8 cellular contexts compared by ENCODE assay signal in genomic region chr19:12956446-12957388, GRCh38. TPM values are rescaled to one million over a fixed set of nuclear protein-coding genes. Genes with fewer than 3 reads are reported as not detected.
DNase-seq lines count a peak whose midpoint lies in the region; ATAC-seq, FAIRE-seq and TF ChIP-seq lines count a peak whose summit lies in the region.

Gene GADD45GIP1, minus strand, starts transcription at chr19:12957223. Its CDS starts 11 bp downstream, at chr19:12957212.

- H3K4me3 ChIP-seq in duodenal mucosa (ENCODE audit: low read depth in 1 of 2, low read length in 2 of 2) (peak within 1 kb of the TSS; percentile 87 to 95), lower leg skin (ENCODE audit: low read depth, poor library complexity, severe bottlenecking) (peak within 1 kb of the TSS; percentile 81)

- DNase-seq in GM12891 (ENCODE audit: insufficient read length, low spot score): peak; percentile 78
- peak; percentile 24 for DNase-seq in NCI-H748 treated with DMSO at 0.1 percent for 48 hours (lab: John Stamatoyannopoulos, UW)
- peak; percentile 87 to 89 for DNase-seq in activated CD4-positive, alpha-beta T cell treated with anti-CD3 and anti-CD28 coated beads, Interleukin-2, amount 50 U/mL, for 48 hours
- peak in 1 of 2 donors; percentile 93 for DNase-seq in lower leg skin (ENCODE audit: low spot score in 2 of 2)
- DNase-seq in stimulated activated CD4-positive, alpha-beta T cell treated with anti-CD3 and anti-CD28 coated beads, Interleukin-4, amount 100 ng/mL, for 4 hours: peak; percentile 82 to 86

- FAIRE-seq in GM12891 (lab: Jason Lieb, UNC): peak; percentile 93

- WGBS in lower leg skin, 2 donors: 1 to 4% methylated on average over 53 to 65 of the region's 84 CpGs

- peak; percentile 92 for TF ChIP-seq POLR2A in GM12891 (IDR thresholded peaks at IDR 0.05; ENCODE audit: low read depth, low read length)
- peak in 1 of 2 donors; percentile 58 for TF ChIP-seq POLR2A in lower leg skin (IDR thresholded peaks at IDR 0.05)

- H3K27me3 ChIP-seq in duodenal mucosa (ENCODE audit: control insufficient read depth in 1 of 2, insufficient read depth in 2 of 2, low read length in 2 of 2): no peaks in the 10 kb centered on the region

- peaks cover 13 to 18% of the 10 kb centered on the region in 2 donors for H3K4me1 ChIP-seq in duodenal mucosa (ENCODE audit: control insufficient read depth in 1 of 2, insufficient read depth in 2 of 2, low read length in 2 of 2)

- H3K9me3 ChIP-seq in duodenal mucosa (ENCODE audit: control insufficient read depth in 1 of 2, low read length in 2 of 2): no peaks in the 10 kb centered on the region

- peaks cover 4 to 22% of the 10 kb centered on the region in 2 donors for H3K36me3 ChIP-seq in duodenal mucosa (ENCODE audit: control insufficient read depth in 1 of 2, insufficient read depth in 2 of 2, low read length in 2 of 2)

- intact Hi-C loops in lower leg skin (cut with DNase I; ENCODE audit: low total_unique reads): no loop called here

- no peak for TF ChIP-seq CTCF in lower leg skin (IDR thresholded peaks at IDR 0.05)

- ATAC-seq in HG03045 (IDR thresholded peaks at IDR 0.05; ENCODE audit: unreplicated experiment) (peak; percentile 71), HG02610 (IDR thresholded peaks at IDR 0.05; ENCODE audit: unreplicated experiment) (no peak)

- peak within 1 kb of the TSS; percentile 79 for H3K27ac ChIP-seq in duodenal mucosa (ENCODE audit: low read depth, low read length)

- peak within 1 kb of the TSS; percentile 58 to 96 for H3K9ac ChIP-seq in duodenal mucosa (ENCODE audit: low read depth in 1 of 2, low read length in 2 of 2)

TF ChIP-seq in GM12891, 5 proteins besides CTCF, POLR2A, EP300 and RAD21:
- TF ChIP-seq SPI1 (IDR thresholded peaks at IDR 0.05; ENCODE audit: low read depth, low read length) (no peak), TAF1 (IDR thresholded peaks at IDR 0.05; ENCODE audit: low read depth, low read length) (peak; percentile 97), PAX5 (IDR thresholded peaks at IDR 0.05; ENCODE audit: insufficient read depth, low read length, severe bottlenecking) (no peak), POU2F2 (IDR thresholded peaks at IDR 0.05; ENCODE audit: low read depth, low read length) (peak; percentile 35; the same call in 1 of the 2 replicates), POLR2AphosphoS5 (IDR thresholded peaks at IDR 0.05; ENCODE audit: low read depth, low read length) (peak; percentile 93)

RNA-seq across cellular contexts. Expression of gene GADD45GIP1, which starts in this region (rescaled TPM):
- polyA plus RNA-seq in GM12891 (2012; ENCODE audit: low read depth, missing spikeins): 38.0 TPM
- 10 to 100 TPM; 21.8 to 42.3 (median 29.7) TPM for total RNA-seq in lower leg skin
